Comparison of ENCODE assay signal across 8 cellular contexts in genomic region chr14:61269321-61270083, GRCh38. TPM values are rescaled to one million over a fixed set of nuclear protein-coding genes. Genes with fewer than 3 reads are reported as not detected.
DNase-seq lines count a peak whose midpoint lies in the region; ATAC-seq, FAIRE-seq and TF ChIP-seq lines count a peak whose summit lies in the region.

No MANE protein-coding gene starts in this region.

- H3K4me1 ChIP-seq in adrenal gland (replicated peaks in 1 of 2) (no peaks in the 10 kb centered on the region), right atrium auricular region (no peaks in the 10 kb centered on the region), aorta (ENCODE audit: control insufficient read depth in 1 of 2, insufficient read depth in 2 of 2, low read length in 2 of 2) (peaks cover 0 to 3% of the 10 kb centered on the region in 2 donors)

- no peaks in the 10 kb centered on the region for H3K36me3 Mint-ChIP-seq in T-cell

- H3K9me3 ChIP-seq in adrenal gland (replicated peaks in 1 of 3): no peaks in the 10 kb centered on the region
- H3K9me3 ChIP-seq in right atrium auricular region: no peaks in the 10 kb centered on the region
- H3K9me3 ChIP-seq in aorta (ENCODE audit: control insufficient read depth, low read length): no peaks in the 10 kb centered on the region

- peaks cover 12% of the 10 kb centered on the region for H3K27me3 ChIP-seq in adrenal gland
- no peaks in the 10 kb centered on the region for H3K27me3 ChIP-seq in right atrium auricular region
- no peaks in the 10 kb centered on the region for H3K27me3 ChIP-seq in aorta (ENCODE audit: control insufficient read depth in 1 of 2, insufficient read depth in 2 of 2, low read length in 1 of 2)

- whole genome bisulfite sequencing in adrenal gland, 4 donors: 5 to 7% (median 6%) methylated on average over 14 to 21 of the region's 21 CpGs
- WGBS in aorta, 2 donors: 5 to 8% methylated on average over 21 of the region's 21 CpGs

- intact Hi-C loops in adrenal gland (cut with DNase I) (no loop called here), aorta (cut with DNase I) (no loop called here)

- H3K27ac ChIP-seq in adrenal gland: no peak overlapping the region
- H3K27ac ChIP-seq in right atrium auricular region: no peak overlapping the region
- no peak overlapping the region for H3K27ac ChIP-seq in aorta (ENCODE audit: low read depth in 1 of 2, low read length in 2 of 2)

- H3K27me3 Mint-ChIP-seq in T-cell: peaks cover 40 to 55% of the 10 kb centered on the region in 2 donors

- no peak for TF ChIP-seq POLR2A in GM12892 (IDR thresholded peaks at IDR 0.05; ENCODE audit: low read depth, low read length)
- no peak for TF ChIP-seq POLR2A in adrenal gland (IDR thresholded peaks at IDR 0.05)

- H3K4me1 Mint-ChIP-seq in T-cell: peaks cover 4 to 7% (median 5%) of the 10 kb centered on the region in 3 donors

- H3K4me3 ChIP-seq in adrenal gland (peak overlapping the region in 2 of 4 donors; percentile 25 to 47), right atrium auricular region (peak overlapping the region; percentile 28 to 32), aorta (ENCODE audit: low read length in 2 of 2) (peak overlapping the region in 1 of 2 donors; percentile 1)

- ATAC-seq in HG02798 (IDR thresholded peaks at IDR 0.05; ENCODE audit: poor library complexity, unreplicated experiment) (peak; percentile 85), T-cell (replicated peaks in 1 of 4) (peak; percentile 86 to 94 (median 93)), aorta (ENCODE audit: low FRiP score) (peak; percentile 88)

- FAIRE-seq in GM12892 (lab: Jason Lieb, UNC): peak; percentile 91

- CTCF ChIA-PET in T-cell (lab: Charles Lee): interaction anchor here (0.5 to 1.3 kb wide), 19 partner anchors 9 to 922 kb away, joined by 3 to 10 read pairs (median 4); no protein-coding TSS in a partner anchor

- H3K9me3 Mint-ChIP-seq in T-cell: no peaks in the 10 kb centered on the region

- peak overlapping the region; percentile 47 to 58 (median 54) for H3K4me3 Mint-ChIP-seq in T-cell

- H3K36me3 ChIP-seq in adrenal gland (replicated peaks in 1 of 2) (no peaks in the 10 kb centered on the region), right atrium auricular region (no peaks in the 10 kb centered on the region), aorta (ENCODE audit: control insufficient read depth in 1 of 2, insufficient read depth in 2 of 2, low read length in 1 of 2) (no peaks in the 10 kb centered on the region)

- POLR2A ChIA-PET in T-cell (lab: Charles Lee): interaction anchor here in 1 of 2 donors (0.5 kb wide), 1 partner anchor 619 kb away, joined by 6 read pairs; no protein-coding TSS in a partner anchor

- DNase-seq in GM12892 (ENCODE audit: insufficient read length) (peak; percentile 28), NCI-H1436 (lab: John Stamatoyannopoulos, UW) (peak; percentile 79), T-cell (peak; percentile 50 to 82 (median 68)), adrenal gland (peak; percentile 70 to 94 (median 83)), right atrium auricular region (ENCODE audit: low spot score) (peak; percentile 87), renal cortical epithelial cell (ENCODE audit: low read depth) (peak; percentile 69), aorta (peak; percentile 74 to 85)

- TF ChIP-seq CTCF in adrenal gland (IDR thresholded peaks at IDR 0.05) (peak; percentile 70 to 81 (median 75)), right atrium auricular region (IDR thresholded peaks at IDR 0.05) (peak; percentile 58 to 89)

- no peak overlapping the region for H3K27ac Mint-ChIP-seq in T-cell

RNA-seq across cellular contexts. Expression of gene TMEM30B, which starts 11.6 kb away (rescaled TPM):
- not detected for polyA plus RNA-seq in GM12892 (2012; ENCODE audit: missing spikeins)
- total RNA-seq in T-cell (1 to 10 TPM; 2.1 to 8.6 (median 2.9) TPM), adrenal gland (1 to 10 TPM; 2.4 to 6.0 (median 4.9) TPM), right atrium auricular region (1 to 10 TPM; 2.0 to 3.7 TPM), renal cortical epithelial cell (0.45 and 4.2 TPM in 2 replicates), aorta (10 to 100 TPM; 54.8 to 81.7 TPM)
- polyA plus RNA-seq in adrenal gland (1 to 10 TPM; 1.8 to 2.4 (median 1.9) TPM), aorta (1 to 10 TPM; 7.5 to 9.9 TPM)

RNA-seq across cellular contexts. Expression of gene PRKCH, which starts 51.9 kb away (rescaled TPM):
- polyA plus RNA-seq in GM12892 (2012; ENCODE audit: missing spikeins): 9.2 TPM
- 100 to 1,000 TPM; 267 to 436 (median 326) TPM for total RNA-seq in T-cell
- 10 to 100 TPM; 13.6 to 28.1 (median 19.3) TPM for total RNA-seq in adrenal gland
- polyA plus RNA-seq in adrenal gland: 10 to 100 TPM in 1 of 3 donors, 1 to 10 TPM in 2; 7.8 to 11.6 (median 9.9) TPM
- total RNA-seq in right atrium auricular region: 10 to 100 TPM; 24.9 to 40.3 TPM
- 6.6 and 12.3 TPM in 2 replicates for total RNA-seq in renal cortical epithelial cell
- total RNA-seq in aorta: 10 to 100 TPM; 32.2 to 77.2 TPM
- polyA plus RNA-seq in aorta: 10 to 100 TPM in 1 of 2 donors, 1 to 10 TPM in 1; 1.8 to 34.9 TPM

Comparison
In these comparisons a context has a peak if more than half of its experiments do, and no peak if none do; other contexts are left out.
1. DNase-seq: peak in every context shown above with its lines; median percentile 87 in right atrium auricular region; 83 in adrenal gland; 80 in aorta; 79 in NCI-H1436; 69 in renal cortical epithelial cell; 68 in T-cell; 28 in GM12892.
2. RNA of gene TMEM30B, which starts 11.6 kb away (total RNA-seq): 54.8 to 81.7 TPM in aorta; 2.4 to 6.0 TPM in adrenal gland, 2.0 to 3.7 TPM in right atrium auricular region, 2.1 to 8.6 TPM in T-cell and 0.45 to 4.2 TPM in renal cortical epithelial cell; every median in the first group is over 4 times any median in the second.
3. Peak in every context shown above with its lines, with median percentiles within 50 percentile points of each other: ATAC-seq.